8 cellular contexts compared by ENCODE assay signal in genomic region chr12:49428652-49429549, GRCh38.
DNase-seq lines count a peak whose midpoint lies in the region; ATAC-seq and TF ChIP-seq lines count a peak whose summit lies in the region.
"Had no signal": no experiment of that assay in that cellular context is flagged by ENCODE, and none has a peak within 500 bp of the region (broad histone marks: within the 10 kb centered on the region; RNA-seq: fewer than 3 reads in every experiment).

No MANE protein-coding gene starts in this region.

- H3K9me3 Mint-ChIP-seq in progenitor cell of endocrine pancreas (ENCODE audit: low read depth), result peaks cover 7% of the 10 kb centered on the region
- H3K9me3 Mint-ChIP-seq: T-helper 1 cell treated with Interleukin-12 subunit alpha and Interleukin-12 subunit beta and Interleukin-4 antibody, amounts not matched to agents 30 μg/mL and 1 μg/mL, for 36 hours had no signal

- H3K9ac ChIP-seq in mammary epithelial cell (ENCODE audit: insufficient read depth, low read length), result no peak overlapping the region

- no peaks in the 10 kb centered on the region for H4K20me1 ChIP-seq in mammary epithelial cell (ENCODE audit: insufficient read depth, low read length)

- BruUV-seq in mammary epithelial cell (replicated peaks; lab: Mats Ljungman, UMichigan), result no TSS peak

- CTCF ChIA-PET in mammary epithelial cell (lab: Charles Lee; ENCODE audit: low non-redundant PET), result no interaction called here

- in situ Hi-C loops in mammary epithelial cell (cut with MboI; ENCODE audit: low sequenced_read_pairs in 2 of 2), result no loop called here

- H3K27me3 Mint-ChIP-seq in progenitor cell of endocrine pancreas, result no peaks in the 10 kb centered on the region

- no peak overlapping the region for H3K4me3 Mint-ChIP-seq in progenitor cell of endocrine pancreas (ENCODE audit: low read depth)
- H3K4me3 Mint-ChIP-seq: T-helper 1 cell treated with Interleukin-12 subunit alpha and Interleukin-12 subunit beta and Interleukin-4 antibody, amounts not matched to agents 30 μg/mL and 1 μg/mL, for 36 hours had no signal

- H2AFZ ChIP-seq in mammary epithelial cell (ENCODE audit: low read depth, low read length), result no peak overlapping the region

- H3K4me2 ChIP-seq in mammary epithelial cell (ENCODE audit: insufficient read depth, low read depth, low read length), result no peak overlapping the region

- H3K36me3 Mint-ChIP-seq in progenitor cell of endocrine pancreas (ENCODE audit: insufficient read depth), result peaks cover 24% of the 10 kb centered on the region

- H3K36me3 ChIP-seq in mammary epithelial cell (ENCODE audit: insufficient read depth, low read length), result peaks cover 4% of the 10 kb centered on the region

- TF ChIP-seq CTCF in mammary epithelial cell (conservative IDR thresholded peaks at IDR 0.05 in 1 of 2, IDR thresholded peaks at IDR 0.05 in 1 of 2; ENCODE audit: extremely low read depth in 1 of 2, insufficient read depth in 1 of 2, low read depth in 1 of 2, low read length in 2 of 2) (no peak), progenitor cell of endocrine pancreas (IDR thresholded peaks at IDR 0.05; ENCODE audit: unreplicated experiment) (no peak)

- H3K27ac Mint-ChIP-seq in progenitor cell of endocrine pancreas, result peak overlapping the region; percentile 27
- H3K27ac Mint-ChIP-seq: T-helper 1 cell treated with Interleukin-12 subunit alpha and Interleukin-12 subunit beta and Interleukin-4 antibody, amounts not matched to agents 30 μg/mL and 1 μg/mL, for 36 hours had no signal

- intact Hi-C loops in mammary epithelial cell (cut with micrococcal nuclease), result no loop called here

- dilution Hi-C loops in mammary epithelial cell (cut with HindIII; ENCODE audit: low sequenced_read_pairs), result no loop called here

- H3K79me2 ChIP-seq in mammary epithelial cell (ENCODE audit: insufficient read depth, low read length), result peaks cover 25% of the 10 kb centered on the region

- H3K4me3 ChIP-seq in mammary epithelial cell (replicated peaks in 1 of 3; ENCODE audit: insufficient read depth in 1 of 3, low read depth in 2 of 3, low read length in 3 of 3), result no peak overlapping the region

- DNase-seq in Kasumi-1 (lab: John Stamatoyannopoulos, UW) (peak; percentile 62 to 79), mammary epithelial cell (peak; percentile 63), progenitor cell of endocrine pancreas (ENCODE audit: low spot score, unreplicated experiment) (no peak), KG1 (lab: John Stamatoyannopoulos, UW) (no peak)
- DNase-seq in activated CD4-positive, alpha-beta T cell treated with anti-CD3 and anti-CD28 coated beads for 48 hours, result no peak

- H3K27ac ChIP-seq in mammary epithelial cell (ENCODE audit: insufficient read depth, low read depth, low read length), result no peak overlapping the region

- no peaks in the 10 kb centered on the region for H3K4me1 Mint-ChIP-seq in progenitor cell of endocrine pancreas (ENCODE audit: low read depth)

- WGBS in mammary epithelial cell (ENCODE audit: low coverage, missing lambda C conversion rate), result 86% methylated on average over 7 of the region's 7 CpGs

- H3K4me1 ChIP-seq in mammary epithelial cell (ENCODE audit: insufficient read depth, low read length), result peaks cover 3% of the 10 kb centered on the region

- H3K27me3 ChIP-seq in mammary epithelial cell (ENCODE audit: insufficient read depth, low read length), result no peaks in the 10 kb centered on the region

- peak; percentile 62 for ATAC-seq in GM18909 (IDR thresholded peaks at IDR 0.05; ENCODE audit: poor library complexity, unreplicated experiment)
- no peak for ATAC-seq in HG03175 (IDR thresholded peaks at IDR 0.05; ENCODE audit: unreplicated experiment)

- no peaks in the 10 kb centered on the region for H3K9me3 ChIP-seq in mammary epithelial cell (replicated peaks; ENCODE audit: insufficient read depth, low read length)

Comparison
In these comparisons a context has a peak if more than half of its experiments do, and no peak if none do; other contexts are left out.
1. DNase-seq: peak in Kasumi-1 (2 of 2) and mammary epithelial cell (single experiment); none in progenitor cell of endocrine pancreas (single experiment), KG1 (single experiment) and activated CD4-positive, alpha-beta T cell treated with anti-CD3 and anti-CD28 coated beads for 48 hours (single experiment).